In genomic region chr6:158644227-158645063, GRCh38 we compare ENCODE assay signal across 8 cellular contexts. TPM values are rescaled to one million over a fixed set of nuclear protein-coding genes. Genes with fewer than 3 reads are reported as not detected.
DNase-seq lines count a peak whose midpoint lies in the region; ATAC-seq lines count a peak whose summit lies in the region.

Gene DYNLT1, minus strand, starts transcription at chr6:158644743. Its CDS starts 35 bp downstream, at chr6:158644708.

- H3K27ac ChIP-seq in cingulate gyrus (ENCODE audit: low read depth, low read length) = peak within 1 kb of the TSS; percentile 90

- DNase-seq in AG20443 (ENCODE audit: low spot score) (peak; percentile 98), NCI-H460 (ENCODE audit: extremely low read depth, low read depth) (peak; percentile 72), kidney tubule cell (ENCODE audit: low spot score) (peak; percentile 98)
- DNase-seq in activated CD4-positive, alpha-beta T cell treated with anti-CD3 and anti-CD28 coated beads for 4 hours = peak; percentile 83 to 84
- DNase-seq in stimulated activated CD4-positive, alpha-beta T cell treated with anti-CD3 and anti-CD28 coated beads, Interleukin-1b, Interleukin-23, amount 100 ng/mL, for 24 hours (ENCODE audit: low read depth in 4 of 4, low spot score in 1 of 4) = peak; percentile 64 to 88 (median 84)

- ATAC-seq in GM19023 (IDR thresholded peaks at IDR 0.05; ENCODE audit: unreplicated experiment) (peak; percentile 72), HG03196 (IDR thresholded peaks at IDR 0.05; ENCODE audit: unreplicated experiment) (peak; percentile 58)

RNA-seq across cellular contexts. Expression of gene DYNLT1, which starts in this region (rescaled TPM):
- 55.7 and 66.9 TPM in 2 replicates for total RNA-seq in NCI-H460 (2014; rRNA removed; shearing (Covaris generic))
- 72.7 and 78.3 TPM in 2 replicates for polyA plus RNA-seq in NCI-H460 (2014; cell fraction: nucleus; rRNA removed)

Comparison
In these comparisons a context has a peak if more than half of its experiments do, and no peak if none do; other contexts are left out.
1. Peak in every context shown above with its lines: DNase-seq, ATAC-seq and H3K27ac ChIP-seq.